ENCODE assay signal across 9 cellular contexts in the genomic region with DNA sequence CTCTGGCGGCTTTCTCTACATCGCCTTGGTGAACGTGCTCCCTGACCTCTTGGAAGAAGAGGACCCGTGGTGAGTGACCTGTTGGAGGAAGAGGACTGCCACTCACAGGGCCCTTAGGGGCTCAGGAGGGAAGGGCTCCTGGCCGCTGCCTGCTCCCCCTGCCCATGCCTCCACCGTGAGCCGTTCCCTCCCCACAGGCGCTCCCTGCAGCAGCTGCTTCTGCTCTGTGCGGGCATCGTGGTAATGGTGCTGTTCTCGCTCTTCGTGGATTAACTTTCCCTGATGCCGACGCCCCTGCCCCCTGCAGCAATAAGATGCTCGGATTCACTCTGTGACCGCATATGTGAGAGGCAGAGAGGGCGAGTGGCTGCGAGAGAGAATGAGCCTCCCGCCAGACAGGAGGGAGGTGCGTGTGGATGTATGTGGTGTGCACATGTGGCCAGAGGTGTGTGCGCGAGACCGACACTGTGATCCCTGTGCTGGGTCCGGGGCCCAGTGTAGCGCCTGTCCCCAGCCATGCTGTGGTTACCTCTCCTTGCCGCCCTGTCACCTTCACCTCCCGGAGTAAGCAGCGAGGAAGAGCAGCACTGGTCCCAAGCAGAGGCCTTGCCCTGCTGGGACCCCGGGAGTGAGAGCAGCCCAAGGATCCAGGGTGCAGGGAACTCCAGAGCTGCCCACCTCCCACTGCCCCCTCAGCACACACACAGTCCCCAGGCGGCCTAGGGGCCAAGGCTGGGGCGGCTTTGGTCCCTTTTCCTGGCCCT. TPM values are rescaled to one million over a fixed set of nuclear protein-coding genes. Genes with fewer than 3 reads are reported as not detected.
A peak's percentile ranks its signal among the peaks of the same experiment; 100 is the strongest.
DNase-seq lines count a peak whose midpoint lies in the region; ATAC-seq and TF ChIP-seq lines count a peak whose summit lies in the region.
"Had no signal": no experiment of that assay in that cellular context is flagged by ENCODE, and none has a peak within 500 bp of the region (broad histone marks: within the 10 kb centered on the region; RNA-seq: fewer than 3 reads in every experiment).

No MANE protein-coding gene starts in this region.

- intact Hi-C loops in psoas muscle (cut with DNase I) = no loop called here

- 0 out of 2 replicates have a peak overlapping the region, but pooled peaks have one; percentile 7 for H3K4me3 ChIP-seq in HFF-Myc (replicated peaks; ENCODE audit: low read depth, low read length)
- no peak overlapping the region for H3K4me3 ChIP-seq in duodenal mucosa (ENCODE audit: low read depth in 1 of 2, low read length in 2 of 2)
- peak overlapping the region; percentile 29 for H3K4me3 ChIP-seq in psoas muscle
- no peak overlapping the region for H3K4me3 ChIP-seq in CD8-positive, alpha-beta memory T cell (ENCODE audit: low read length)

- POLR2A ChIA-PET in CD8-positive, alpha-beta memory T cell (lab: Charles Lee) = no interaction called here

- CTCF ChIA-PET in CD8-positive, alpha-beta memory T cell (lab: Charles Lee) = no interaction called here

- H3K9me3 ChIP-seq in duodenal mucosa (ENCODE audit: control insufficient read depth in 1 of 2, low read length in 2 of 2) = no peaks in the 10 kb centered on the region
- no peaks in the 10 kb centered on the region for H3K9me3 ChIP-seq in psoas muscle
- no peaks in the 10 kb centered on the region for H3K9me3 ChIP-seq in CD8-positive, alpha-beta memory T cell (ENCODE audit: low read length)

- peak; percentile 3 to 15 (median 6) for ATAC-seq in psoas muscle

- no peaks in the 10 kb centered on the region for H3K9me3 Mint-ChIP-seq in CD8-positive, alpha-beta memory T cell

- H3K4me3 Mint-ChIP-seq in CD8-positive, alpha-beta memory T cell = peak overlapping the region in 1 of 7 donors; percentile 15

- peaks cover 0 to 67% (median 15%) of the 10 kb centered on the region in 3 donors for H3K36me3 Mint-ChIP-seq in CD8-positive, alpha-beta memory T cell

- WGBS in psoas muscle, 3 donors = 61 to 76% (median 65%) methylated on average over 31 of the region's 31 CpGs

- no peak for TF ChIP-seq CTCF in HFF-Myc (IDR thresholded peaks at IDR 0.05; ENCODE audit: low read depth, low read length, missing control alignments)
- TF ChIP-seq CTCF in psoas muscle (IDR thresholded peaks at IDR 0.05) = no peak

- H3K27ac Mint-ChIP-seq in CD8-positive, alpha-beta memory T cell = peak overlapping the region in 2 of 8 donors; percentile 54 to 60

- H3K9ac ChIP-seq in duodenal mucosa (ENCODE audit: low read depth in 1 of 2, low read length in 2 of 2) = peak overlapping the region in 1 of 2 donors; percentile 18

- H3K4me1 ChIP-seq in duodenal mucosa (ENCODE audit: control insufficient read depth in 1 of 2, insufficient read depth in 2 of 2, low read length in 2 of 2) (peaks cover 7% of the 10 kb centered on the region in 2 donors), psoas muscle (peaks cover 28% of the 10 kb centered on the region)
- no peaks in the 10 kb centered on the region for H3K4me1 ChIP-seq in CD8-positive, alpha-beta memory T cell (ENCODE audit: insufficient read depth, low read length)

- no peaks in the 10 kb centered on the region for H3K27me3 ChIP-seq in duodenal mucosa (ENCODE audit: control insufficient read depth in 1 of 2, insufficient read depth in 2 of 2, low read length in 2 of 2)
- H3K27me3 ChIP-seq in psoas muscle (ENCODE audit: insufficient read depth in 3 of 3, low read length in 2 of 3) = no peaks in the 10 kb centered on the region
- no peaks in the 10 kb centered on the region for H3K27me3 ChIP-seq in CD8-positive, alpha-beta memory T cell (ENCODE audit: insufficient read depth, low read length, poor library complexity, severe bottlenecking)

- H3K4me1 Mint-ChIP-seq in CD8-positive, alpha-beta memory T cell = peaks cover 0 to 5% (median 4%) of the 10 kb centered on the region in 3 donors

- H3K27ac ChIP-seq in duodenal mucosa (ENCODE audit: low read depth, low read length) (peak overlapping the region; percentile 30), psoas muscle (peak overlapping the region; percentile 89)
- H3K27ac ChIP-seq in CD8-positive, alpha-beta memory T cell (ENCODE audit: low read depth, low read length) = no peak overlapping the region

- peaks cover 18 to 51% of the 10 kb centered on the region in 2 donors for H3K36me3 ChIP-seq in duodenal mucosa (ENCODE audit: control insufficient read depth in 1 of 2, insufficient read depth in 2 of 2, low read length in 2 of 2)
- H3K36me3 ChIP-seq in psoas muscle (ENCODE audit: insufficient read depth in 1 of 2, low read depth in 1 of 2) = peaks cover 21 to 78% of the 10 kb centered on the region in 2 donors
- H3K36me3 ChIP-seq in CD8-positive, alpha-beta memory T cell (ENCODE audit: insufficient read depth, low read length) = peaks cover 26% of the 10 kb centered on the region

- DNase-seq in HFF-Myc (ENCODE audit: extremely low read depth, low read depth) = no peak
- DNase-seq in psoas muscle = no peak
- no peak for DNase-seq in CD8-positive, alpha-beta memory T cell
- no peak for DNase-seq in NCI-H526 treated with DMSO at 0.1 percent for 48 hours (lab: John Stamatoyannopoulos, UW)
- DNase-seq in NCI-H146 (lab: John Stamatoyannopoulos, UW) = no peak
- DNase-seq: activated CD4-positive, CD25-positive, alpha-beta regulatory T cell treated with anti-CD3 and anti-CD28 coated beads, Interleukin-2, amount 50 U/mL, for 72 hours; stimulated activated CD4-positive, alpha-beta T cell treated with anti-CD3 and anti-CD28 coated beads, Interleukin-4, amount 100 ng/mL, for 24 hours had no signal

- no peaks in the 10 kb centered on the region for H3K27me3 Mint-ChIP-seq in CD8-positive, alpha-beta memory T cell

RNA-seq across cellular contexts. Expression of gene SLC39A13, which starts 6.9 kb away (rescaled TPM):
- 10 to 100 TPM; 14.7 to 26.9 (median 19.9) TPM for total RNA-seq in psoas muscle
- polyA plus RNA-seq in psoas muscle = 10 to 100 TPM; 27.0 to 35.3 (median 29.1) TPM
- 10 to 100 TPM; 20.2 to 23.4 TPM for total RNA-seq in CD8-positive, alpha-beta memory T cell
- 39.4 TPM for polyA plus RNA-seq in CD8-positive, alpha-beta memory T cell

RNA-seq across cellular contexts. Expression of gene PSMC3, which starts 11.0 kb away (rescaled TPM):
- total RNA-seq in psoas muscle = 100 to 1,000 TPM; 141 to 255 (median 191) TPM
- polyA plus RNA-seq in psoas muscle = 100 to 1,000 TPM; 300 to 346 (median 316) TPM
- 100 to 1,000 TPM; 200 to 219 TPM for total RNA-seq in CD8-positive, alpha-beta memory T cell
- 118 TPM for polyA plus RNA-seq in CD8-positive, alpha-beta memory T cell

RNA-seq across cellular contexts. Expression of gene RAPSN, which starts 33.7 kb away (rescaled TPM):
- 10 to 100 TPM; 47.5 to 90.6 (median 59.5) TPM for total RNA-seq in psoas muscle
- polyA plus RNA-seq in psoas muscle = 10 to 100 TPM; 37.6 to 79.3 (median 50.0) TPM
- total RNA-seq in CD8-positive, alpha-beta memory T cell = under 1 TPM; 0.29 to 0.79 TPM
- polyA plus RNA-seq in CD8-positive, alpha-beta memory T cell = not detected

RNA-seq across cellular contexts. Expression of gene SPI1, which starts 36.9 kb away (rescaled TPM):
- total RNA-seq in psoas muscle = 1 to 10 TPM; 3.6 to 8.3 (median 5.6) TPM
- 1 to 10 TPM; 1.6 to 3.5 (median 3.1) TPM for polyA plus RNA-seq in psoas muscle
- 1 to 10 TPM; 1.8 to 2.0 TPM for total RNA-seq in CD8-positive, alpha-beta memory T cell
- not detected for polyA plus RNA-seq in CD8-positive, alpha-beta memory T cell
- total RNA-seq: NCI-H460 had no signal

Comparison
In these comparisons a context has a peak if more than half of its experiments do, and no peak if none do; other contexts are left out.
1. H3K4me3 ChIP-seq: peak in HFF-Myc (single experiment) and psoas muscle (single experiment); none in duodenal mucosa (0 of 2) and CD8-positive, alpha-beta memory T cell (single experiment).
2. RNA of gene RAPSN, which starts 33.7 kb away (total RNA-seq): 47.5 to 90.6 TPM in psoas muscle; 0.29 to 0.79 TPM in CD8-positive, alpha-beta memory T cell; every median in the first group is over 10 times any median in the second.